Comparison of ENCODE assay signal across 2 cellular contexts in the genomic region with DNA sequence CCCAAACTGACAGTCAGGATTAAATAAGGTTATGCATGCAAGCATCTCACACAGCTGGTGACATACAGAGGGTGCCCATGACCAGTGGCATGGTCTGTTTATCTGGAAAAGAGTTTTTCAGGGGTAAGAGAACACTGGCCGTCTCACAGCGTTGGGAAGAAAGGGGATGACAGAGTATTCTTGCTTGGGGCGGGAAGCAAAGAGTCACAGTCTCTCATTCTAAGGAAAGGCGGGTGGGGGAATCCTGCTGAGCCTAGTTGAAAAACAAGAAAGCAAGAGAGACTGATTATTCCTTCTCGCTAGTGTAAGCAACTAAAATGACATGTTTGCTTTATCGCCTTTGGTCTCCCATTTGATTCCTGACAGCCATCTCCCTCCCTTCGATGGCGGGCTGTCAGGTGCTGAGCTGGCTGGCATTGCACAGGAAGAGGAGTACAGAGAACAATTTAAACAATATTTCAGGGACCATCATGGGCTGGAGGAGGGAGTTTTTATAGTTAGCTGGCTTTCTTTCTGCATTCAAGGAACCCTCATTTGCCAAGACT.
TF ChIP-seq lines count a peak whose summit lies in the region.

No MANE protein-coding gene starts in this region.

TF ChIP-seq in GM23338, 12 proteins besides CTCF, POLR2A, EP300 and RAD21:
- no peak for TF ChIP-seq ZNF114 (CRISPR knock-in tag; IDR thresholded peaks at IDR 0.05)
- TF ChIP-seq, protein P1, sequence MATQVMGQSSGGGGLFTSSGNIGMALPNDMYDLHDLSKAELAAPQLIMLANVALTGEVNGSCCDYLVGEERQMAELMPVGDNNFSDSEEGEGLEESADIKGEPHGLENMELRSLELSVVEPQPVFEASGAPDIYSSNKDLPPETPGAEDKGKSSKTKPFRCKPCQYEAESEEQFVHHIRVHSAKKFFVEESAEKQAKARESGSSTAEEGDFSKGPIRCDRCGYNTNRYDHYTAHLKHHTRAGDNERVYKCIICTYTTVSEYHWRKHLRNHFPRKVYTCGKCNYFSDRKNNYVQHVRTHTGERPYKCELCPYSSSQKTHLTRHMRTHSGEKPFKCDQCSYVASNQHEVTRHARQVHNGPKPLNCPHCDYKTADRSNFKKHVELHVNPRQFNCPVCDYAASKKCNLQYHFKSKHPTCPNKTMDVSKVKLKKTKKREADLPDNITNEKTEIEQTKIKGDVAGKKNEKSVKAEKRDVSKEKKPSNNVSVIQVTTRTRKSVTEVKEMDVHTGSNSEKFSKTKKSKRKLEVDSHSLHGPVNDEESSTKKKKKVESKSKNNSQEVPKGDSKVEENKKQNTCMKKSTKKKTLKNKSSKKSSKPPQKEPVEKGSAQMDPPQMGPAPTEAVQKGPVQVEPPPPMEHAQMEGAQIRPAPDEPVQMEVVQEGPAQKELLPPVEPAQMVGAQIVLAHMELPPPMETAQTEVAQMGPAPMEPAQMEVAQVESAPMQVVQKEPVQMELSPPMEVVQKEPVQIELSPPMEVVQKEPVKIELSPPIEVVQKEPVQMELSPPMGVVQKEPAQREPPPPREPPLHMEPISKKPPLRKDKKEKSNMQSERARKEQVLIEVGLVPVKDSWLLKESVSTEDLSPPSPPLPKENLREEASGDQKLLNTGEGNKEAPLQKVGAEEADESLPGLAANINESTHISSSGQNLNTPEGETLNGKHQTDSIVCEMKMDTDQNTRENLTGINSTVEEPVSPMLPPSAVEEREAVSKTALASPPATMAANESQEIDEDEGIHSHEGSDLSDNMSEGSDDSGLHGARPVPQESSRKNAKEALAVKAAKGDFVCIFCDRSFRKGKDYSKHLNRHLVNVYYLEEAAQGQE (IDR thresholded peaks at IDR 0.05; ENCODE audit: unreplicated experiment): no peak
- TF ChIP-seq ZNF331 (CRISPR knock-in tag; IDR thresholded peaks at IDR 0.05; ENCODE audit: low read depth): no peak
- TF ChIP-seq, protein P2, sequence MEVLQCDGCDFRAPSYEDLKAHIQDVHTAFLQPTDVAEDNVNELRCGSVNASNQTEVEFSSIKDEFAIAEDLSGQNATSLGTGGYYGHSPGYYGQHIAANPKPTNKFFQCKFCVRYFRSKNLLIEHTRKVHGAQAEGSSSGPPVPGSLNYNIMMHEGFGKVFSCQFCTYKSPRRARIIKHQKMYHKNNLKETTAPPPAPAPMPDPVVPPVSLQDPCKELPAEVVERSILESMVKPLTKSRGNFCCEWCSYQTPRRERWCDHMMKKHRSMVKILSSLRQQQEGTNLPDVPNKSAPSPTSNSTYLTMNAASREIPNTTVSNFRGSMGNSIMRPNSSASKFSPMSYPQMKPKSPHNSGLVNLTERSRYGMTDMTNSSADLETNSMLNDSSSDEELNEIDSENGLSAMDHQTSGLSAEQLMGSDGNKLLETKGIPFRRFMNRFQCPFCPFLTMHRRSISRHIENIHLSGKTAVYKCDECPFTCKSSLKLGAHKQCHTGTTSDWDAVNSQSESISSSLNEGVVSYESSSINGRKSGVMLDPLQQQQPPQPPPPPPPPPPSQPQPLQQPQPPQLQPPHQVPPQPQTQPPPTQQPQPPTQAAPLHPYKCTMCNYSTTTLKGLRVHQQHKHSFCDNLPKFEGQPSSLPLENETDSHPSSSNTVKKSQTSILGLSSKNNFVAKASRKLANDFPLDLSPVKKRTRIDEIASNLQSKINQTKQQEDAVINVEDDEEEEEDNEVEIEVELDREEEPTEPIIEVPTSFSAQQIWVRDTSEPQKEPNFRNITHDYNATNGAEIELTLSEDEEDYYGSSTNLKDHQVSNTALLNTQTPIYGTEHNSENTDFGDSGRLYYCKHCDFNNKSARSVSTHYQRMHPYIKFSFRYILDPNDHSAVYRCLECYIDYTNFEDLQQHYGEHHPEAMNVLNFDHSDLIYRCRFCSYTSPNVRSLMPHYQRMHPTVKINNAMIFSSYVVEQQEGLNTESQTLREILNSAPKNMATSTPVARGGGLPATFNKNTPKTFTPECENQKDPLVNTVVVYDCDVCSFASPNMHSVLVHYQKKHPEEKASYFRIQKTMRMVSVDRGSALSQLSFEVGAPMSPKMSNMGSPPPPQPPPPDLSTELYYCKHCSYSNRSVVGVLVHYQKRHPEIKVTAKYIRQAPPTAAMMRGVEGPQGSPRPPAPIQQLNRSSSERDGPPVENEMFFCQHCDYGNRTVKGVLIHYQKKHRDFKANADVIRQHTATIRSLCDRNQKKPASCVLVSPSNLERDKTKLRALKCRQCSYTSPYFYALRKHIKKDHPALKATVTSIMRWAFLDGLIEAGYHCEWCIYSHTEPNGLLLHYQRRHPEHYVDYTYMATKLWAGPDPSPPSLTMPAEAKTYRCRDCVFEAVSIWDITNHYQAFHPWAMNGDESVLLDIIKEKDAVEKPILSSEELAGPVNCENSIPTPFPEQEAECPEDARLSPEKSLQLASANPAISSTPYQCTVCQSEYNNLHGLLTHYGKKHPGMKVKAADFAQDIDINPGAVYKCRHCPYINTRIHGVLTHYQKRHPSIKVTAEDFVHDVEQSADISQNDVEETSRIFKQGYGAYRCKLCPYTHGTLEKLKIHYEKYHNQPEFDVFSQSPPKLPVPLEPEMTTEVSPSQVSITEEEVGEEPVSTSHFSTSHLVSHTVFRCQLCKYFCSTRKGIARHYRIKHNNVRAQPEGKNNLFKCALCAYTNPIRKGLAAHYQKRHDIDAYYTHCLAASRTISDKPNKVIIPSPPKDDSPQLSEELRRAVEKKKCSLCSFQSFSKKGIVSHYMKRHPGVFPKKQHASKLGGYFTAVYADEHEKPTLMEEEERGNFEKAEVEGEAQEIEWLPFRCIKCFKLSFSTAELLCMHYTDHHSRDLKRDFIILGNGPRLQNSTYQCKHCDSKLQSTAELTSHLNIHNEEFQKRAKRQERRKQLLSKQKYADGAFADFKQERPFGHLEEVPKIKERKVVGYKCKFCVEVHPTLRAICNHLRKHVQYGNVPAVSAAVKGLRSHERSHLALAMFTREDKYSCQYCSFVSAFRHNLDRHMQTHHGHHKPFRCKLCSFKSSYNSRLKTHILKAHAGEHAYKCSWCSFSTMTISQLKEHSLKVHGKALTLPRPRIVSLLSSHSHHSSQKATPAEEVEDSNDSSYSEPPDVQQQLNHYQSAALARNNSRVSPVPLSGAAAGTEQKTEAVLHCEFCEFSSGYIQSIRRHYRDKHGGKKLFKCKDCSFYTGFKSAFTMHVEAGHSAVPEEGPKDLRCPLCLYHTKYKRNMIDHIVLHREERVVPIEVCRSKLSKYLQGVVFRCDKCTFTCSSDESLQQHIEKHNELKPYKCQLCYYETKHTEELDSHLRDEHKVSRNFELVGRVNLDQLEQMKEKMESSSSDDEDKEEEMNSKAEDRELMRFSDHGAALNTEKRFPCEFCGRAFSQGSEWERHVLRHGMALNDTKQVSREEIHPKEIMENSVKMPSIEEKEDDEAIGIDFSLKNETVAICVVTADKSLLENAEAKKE (CRISPR knock-in tag; IDR thresholded peaks at IDR 0.05): no peak
- TF ChIP-seq CREB1 (CRISPR knock-in tag; IDR thresholded peaks at IDR 0.05; ENCODE audit: low read depth): no peak
- TF ChIP-seq POLR2AphosphoS5 (IDR thresholded peaks at IDR 0.05; ENCODE audit: low read depth): no peak
- no peak for TF ChIP-seq NANOG (IDR thresholded peaks at IDR 0.05; ENCODE audit: borderline replicate concordance)
- TF ChIP-seq EZH2 (IDR thresholded peaks at IDR 0.05; ENCODE audit: low read depth, unreplicated experiment): no peak

TF ChIP-seq in H1, 55 proteins besides CTCF, POLR2A, EP300 and RAD21:
- TF ChIP-seq POU5F1 (IDR thresholded peaks at IDR 0.05; ENCODE audit: low read depth, low read length): no peak
- no peak for TF ChIP-seq CREB1 (IDR thresholded peaks at IDR 0.05)
- TF ChIP-seq NANOG (IDR thresholded peaks at IDR 0.05; ENCODE audit: insufficient read depth, low read depth, low read length, poor library complexity, severe bottlenecking): no peak
- no peak for TF ChIP-seq KDM1A (IDR thresholded peaks at IDR 0.05; ENCODE audit: borderline replicate concordance, low read length)
- no peak for TF ChIP-seq TAF7 (optimal IDR thresholded peaks at IDR 0.05; ENCODE audit: borderline replicate concordance, low read depth, low read length)
- TF ChIP-seq FOSL1 (IDR thresholded peaks at IDR 0.05; ENCODE audit: insufficient read depth, low read depth, low read length): no peak
- TF ChIP-seq TCF12 (IDR thresholded peaks at IDR 0.05; ENCODE audit: low read depth, low read length): no peak
- TF ChIP-seq SIX5 (IDR thresholded peaks at IDR 0.05; ENCODE audit: low read depth, low read length): no peak
- TF ChIP-seq HDAC2 (IDR thresholded peaks at IDR 0.05; ENCODE audit: borderline replicate concordance in 1 of 2, low read depth in 2 of 2, low read length in 2 of 2): no peak
- TF ChIP-seq CHD1 (IDR thresholded peaks at IDR 0.05; ENCODE audit: low read depth, low read length): no peak
- TF ChIP-seq JUN (IDR thresholded peaks at IDR 0.05; ENCODE audit: low read depth, low read length): no peak
- TF ChIP-seq CBX8 (IDR thresholded peaks at IDR 0.05; ENCODE audit: borderline replicate concordance, low read depth, low read length): no peak
- no peak for TF ChIP-seq TEAD4 (IDR thresholded peaks at IDR 0.05; ENCODE audit: low read depth, low read length)
- TF ChIP-seq, protein P3, sequence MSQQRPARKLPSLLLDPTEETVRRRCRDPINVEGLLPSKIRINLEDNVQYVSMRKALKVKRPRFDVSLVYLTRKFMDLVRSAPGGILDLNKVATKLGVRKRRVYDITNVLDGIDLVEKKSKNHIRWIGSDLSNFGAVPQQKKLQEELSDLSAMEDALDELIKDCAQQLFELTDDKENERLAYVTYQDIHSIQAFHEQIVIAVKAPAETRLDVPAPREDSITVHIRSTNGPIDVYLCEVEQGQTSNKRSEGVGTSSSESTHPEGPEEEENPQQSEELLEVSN (IDR thresholded peaks at IDR 0.05): no peak
